ENCODE assay signal across 21 cellular contexts in genomic region chr3:42019953-42020260, GRCh38. TPM values are rescaled to one million over a fixed set of nuclear protein-coding genes. Genes with fewer than 3 reads are reported as not detected.
DNase-seq lines count a peak whose midpoint lies in the region; ATAC-seq and TF ChIP-seq lines count a peak whose summit lies in the region.
"Had no signal": no experiment of that assay in that cellular context is flagged by ENCODE, and none has a peak within 500 bp of the region (broad histone marks: within the 10 kb centered on the region; RNA-seq: fewer than 3 reads in every experiment).

No MANE protein-coding gene starts in this region.

- intact Hi-C loops in activated B cell treated with CpG ODN at 0.5 μM for 24 hours (cut with micrococcal nuclease), result no loop called here

- no peaks in the 10 kb centered on the region for H3K27me3 Mint-ChIP-seq in activated B cell treated with CpG ODN at 0.5 μM for 24 hours
- H3K27me3 Mint-ChIP-seq: activated CD4-positive, alpha-beta memory T cell treated with anti-CD3 and anti-CD28 coated beads for 36 hours had no signal

- CTCF ChIA-PET in HEK293 (lab: Yijun Ruan, JAX) (interaction anchor here (1.2 kb wide), 1 partner anchor 33 kb away, joined by 3 read pairs; no protein-coding TSS in a partner anchor), activated B cell treated with CpG ODN at 0.5 μM for 24 hours (lab: Charles Lee) (no interaction called here)

- ATAC-seq in activated B cell treated with CpG ODN at 0.5 μM for 24 hours (ENCODE audit: low read depth) (no peak), left lobe of liver (peak; percentile 15), GM19467 (IDR thresholded peaks at IDR 0.05; ENCODE audit: unreplicated experiment) (no peak), HG02678 (IDR thresholded peaks at IDR 0.05; ENCODE audit: unreplicated experiment) (no peak), HG02885 (IDR thresholded peaks at IDR 0.05; ENCODE audit: poor library complexity, unreplicated experiment) (no peak)
- ATAC-seq: activated T-cell treated with anti-CD3 and anti-CD28 coated beads, Interleukin-2, amount 50 U/mL, for 72 hours; left colon; sciatic nerve had no signal

- no peaks in the 10 kb centered on the region for H3K27me3 ChIP-seq in skeletal muscle tissue (ENCODE audit: control insufficient read depth in 3 of 3, insufficient read depth in 3 of 3, low read length in 3 of 3)
- H3K27me3 ChIP-seq: neural progenitor cell, SJCRH30, vagina had no signal

- H3K9ac ChIP-seq in skeletal muscle tissue (ENCODE audit: low read depth in 1 of 3, low read length in 3 of 3), result no peak overlapping the region
- H3K9ac ChIP-seq: neural progenitor cell had no signal

- H3K36me3 ChIP-seq in HEK293 (ENCODE audit: control insufficient read depth in 2 of 2, insufficient read depth in 1 of 2, low read length in 2 of 2), result no peaks in the 10 kb centered on the region
- H3K36me3 ChIP-seq in skeletal muscle tissue (ENCODE audit: control insufficient read depth in 3 of 3, insufficient read depth in 3 of 3, low read length in 3 of 3), result no peaks in the 10 kb centered on the region
- H3K36me3 ChIP-seq: neural progenitor cell, SJCRH30, vagina had no signal

- TF ChIP-seq CTCF in HEK293 (tag by site-specific recombination; IDR thresholded peaks at IDR 0.05) (no peak), activated B cell treated with CpG ODN at 0.5 μM for 24 hours (IDR thresholded peaks at IDR 0.05) (no peak)

- H3K27ac ChIP-seq in HEK293 (ENCODE audit: extremely low read depth, low read depth, low read length) (no peak overlapping the region), skeletal muscle tissue (ENCODE audit: low read depth, low read length) (peak overlapping the region; percentile 22)
- H3K27ac ChIP-seq: neural progenitor cell, SJCRH30 had no signal

- H3K4me1 ChIP-seq in HEK293 (ENCODE audit: control insufficient read depth, insufficient read depth, low read length) (peaks cover 2% of the 10 kb centered on the region; the same call in 1 of the 2 replicates), skeletal muscle tissue (ENCODE audit: control insufficient read depth in 3 of 3, insufficient read depth in 3 of 3, low read length in 3 of 3) (peaks cover 59 to 83% (median 71%) of the 10 kb centered on the region in 3 donors)

- POLR2A ChIA-PET in HEK293 (lab: Yijun Ruan, JAX), result no interaction called here
- POLR2A ChIA-PET in activated B cell treated with CpG ODN at 0.5 μM for 24 hours (lab: Charles Lee), result interaction anchor here (1.7 kb wide), 1 partner anchor 7 kb away, joined by 7 read pairs; no protein-coding TSS in a partner anchor

- peaks cover 95% of the 10 kb centered on the region for H3K4me1 Mint-ChIP-seq in activated B cell treated with CpG ODN at 0.5 μM for 24 hours

- H3K36me3 Mint-ChIP-seq in activated B cell treated with CpG ODN at 0.5 μM for 24 hours (ENCODE audit: low read depth), result peaks cover 6% of the 10 kb centered on the region

- no peaks in the 10 kb centered on the region for H3K9me3 ChIP-seq in HEK293 (ENCODE audit: control insufficient read depth, insufficient read depth, low read depth, low read length)
- H3K9me3 ChIP-seq in skeletal muscle tissue (ENCODE audit: control insufficient read depth in 3 of 3, low read length in 3 of 3), result no peaks in the 10 kb centered on the region
- H3K9me3 ChIP-seq: SJCRH30, vagina had no signal

- H3K9me3 Mint-ChIP-seq in activated B cell treated with CpG ODN at 0.5 μM for 24 hours, result peaks cover 2% of the 10 kb centered on the region
- H3K9me3 Mint-ChIP-seq: activated CD4-positive, alpha-beta memory T cell treated with anti-CD3 and anti-CD28 coated beads for 36 hours; activated T-cell treated with anti-CD3 and anti-CD28 coated beads, Interleukin-2, amount 50 U/mL, for 72 hours; H9; neural progenitor cell had no signal

- peak overlapping the region; percentile 54 for H3K27ac Mint-ChIP-seq in activated B cell treated with CpG ODN at 0.5 μM for 24 hours
- H3K27ac Mint-ChIP-seq: activated CD4-positive, alpha-beta memory T cell treated with anti-CD3 and anti-CD28 coated beads for 36 hours; H9; neural progenitor cell had no signal

- no peak overlapping the region for H3K4me3 ChIP-seq in HEK293 (ENCODE audit: low read depth, low read length)
- no peak overlapping the region for H3K4me3 ChIP-seq in skeletal muscle tissue (ENCODE audit: low read length in 3 of 3)
- H3K4me3 ChIP-seq: neural progenitor cell, SJCRH30, vagina had no signal

- no peak for DNase-seq in activated B cell treated with CpG ODN at 0.5 μM for 24 hours
- DNase-seq in left lobe of liver (ENCODE audit: low spot score), result no peak
- no peak for DNase-seq in NCI-H2196 (lab: John Stamatoyannopoulos, UW; ENCODE audit: unreplicated experiment)
- DNase-seq: activated CD4-positive, alpha-beta memory T cell treated with anti-CD3 and anti-CD28 coated beads for 36 hours; activated T-cell treated with anti-CD3 and anti-CD28 coated beads, Interleukin-2, amount 50 U/mL, for 72 hours; DMS 273 treated with DMSO at 0.1 percent for 48 hours; erythroblast; H9; hypothalamus; NCI-H1048; SJCRH30; stimulated activated CD4-positive, alpha-beta T cell treated with anti-CD3 and anti-CD28 coated beads, Interleukin-4, amount 100 ng/mL, for 4 hours had no signal

- H3K4me3 Mint-ChIP-seq in activated B cell treated with CpG ODN at 0.5 μM for 24 hours, result no peak overlapping the region
- H3K4me3 Mint-ChIP-seq: activated CD4-positive, alpha-beta memory T cell treated with anti-CD3 and anti-CD28 coated beads for 36 hours; H9; neural progenitor cell had no signal

TF ChIP-seq in HEK293, 187 proteins besides CTCF, POLR2A, EP300 and RAD21:
- TF ChIP-seq SP7 (tag by site-specific recombination; IDR thresholded peaks at IDR 0.05) (peak; percentile 71; the same call in 1 of the 2 replicates), GLI2 (tag by site-specific recombination; IDR thresholded peaks at IDR 0.05; ENCODE audit: borderline replicate concordance, low read depth) (no peak)

RNA-seq across cellular contexts. Expression of gene ULK4, which starts 58.0 kb away (rescaled TPM):
- total RNA-seq in activated B cell treated with CpG ODN at 0.5 μM for 24 hours (16.8 and 18.6 TPM in 2 replicates), left lobe of liver (2.3 TPM), skeletal muscle tissue (8.4 TPM)
